Comparison of ENCODE assay signal across 29 cellular contexts in the genomic region with DNA sequence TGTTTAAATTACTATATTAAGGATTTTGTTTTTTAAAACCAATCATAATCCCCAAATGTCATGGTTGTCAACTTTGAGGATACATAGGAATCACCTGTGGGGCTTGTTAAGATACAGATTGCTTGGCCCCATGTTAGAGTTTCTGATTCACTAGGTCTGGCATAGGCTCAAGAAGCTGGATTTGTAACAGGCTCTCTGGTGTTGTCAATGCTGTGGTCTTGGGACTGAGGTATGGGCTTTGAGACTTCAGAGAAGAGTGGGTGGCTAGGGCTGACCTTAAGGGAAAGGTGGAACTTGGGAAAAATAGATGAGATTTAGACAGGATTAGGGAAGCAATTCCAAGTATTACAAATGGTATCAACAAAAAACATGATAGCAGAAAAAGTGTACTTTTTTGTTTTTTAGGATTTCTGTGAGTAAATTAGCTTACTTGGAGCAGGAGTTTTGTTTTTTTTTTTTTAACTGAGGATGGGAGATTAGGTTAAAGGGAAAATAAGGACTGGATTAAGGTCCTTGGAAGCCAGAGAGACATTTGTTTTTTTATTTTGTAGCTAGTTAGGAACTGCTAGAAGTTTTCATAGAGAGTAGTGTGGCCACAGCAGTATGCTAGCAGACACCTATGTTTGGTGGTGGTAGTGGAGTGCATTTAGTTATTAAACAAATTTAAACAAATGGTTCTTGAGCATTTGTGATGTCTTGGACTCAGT.
A peak's percentile ranks its signal among the peaks of the same experiment; 100 is the strongest.
DNase-seq lines count a peak whose midpoint lies in the region; ATAC-seq and TF ChIP-seq lines count a peak whose summit lies in the region.
"Had no signal": no experiment of that assay in that cellular context is flagged by ENCODE, and none has a peak within 500 bp of the region (broad histone marks: within the 10 kb centered on the region; RNA-seq: fewer than 3 reads in every experiment).

No MANE protein-coding gene starts in this region.

- H3K14ac ChIP-seq in IMR-90 (replicated peaks; ENCODE audit: low read depth, low read length), result no peak overlapping the region; the same call in 1 of the 2 replicates

- no peak overlapping the region for H4K8ac ChIP-seq in IMR-90 (ENCODE audit: low read depth in 2 of 2, low read length in 2 of 2)

- ATAC-seq in IMR-90 (ENCODE audit: low read depth), result no peak
- ATAC-seq: activated CD8-positive, alpha-beta memory T cell treated with anti-CD3 and anti-CD28 coated beads, Interleukin-2, amount 10 ng/mL, durations not matched to agents 7 days and 5 days; gastroesophageal sphincter; left lung; natural killer cell; sciatic nerve had no signal

- dilution Hi-C loops in IMR-90 (cut with HindIII; ENCODE audit: low sequenced_read_pairs, unreplicated experiment), result no loop called here

- in situ Hi-C loops in IMR-90 (cut with MboI; ENCODE audit: low sequenced_read_pairs), result no loop called here

- no peak for TF ChIP-seq POLR2A in IMR-90 (IDR thresholded peaks at IDR 0.05; ENCODE audit: low read depth, low read length)

- H2AFZ ChIP-seq in IMR-90 (replicated peaks; ENCODE audit: low read length, poor library complexity), result no peak overlapping the region

- no peak overlapping the region for H4K91ac ChIP-seq in IMR-90 (ENCODE audit: insufficient read depth, low read depth, low read length)

- H2BK15ac ChIP-seq in IMR-90 (ENCODE audit: low read depth, low read length), result no peak overlapping the region

- no peak overlapping the region for H2BK20ac ChIP-seq in IMR-90 (ENCODE audit: low read depth, low read length)

- TF ChIP-seq RAD21 in IMR-90 (IDR thresholded peaks at IDR 0.05; ENCODE audit: low read length), result no peak

- H3K4me1 ChIP-seq in IMR-90 (ENCODE audit: control insufficient read depth, insufficient read depth, low read length), result no peaks in the 10 kb centered on the region; the same call in 1 of the 2 replicates
- H3K4me1 ChIP-seq: gastroesophageal sphincter, left lung, tibial nerve had no signal

- no peaks in the 10 kb centered on the region for H3K9me3 ChIP-seq in IMR-90 (ENCODE audit: control insufficient read depth, insufficient read depth, low read length)
- H3K9me3 ChIP-seq: gastroesophageal sphincter, stomach had no signal

- H3K9ac ChIP-seq in IMR-90 (ENCODE audit: low read depth, low read length), result no peak overlapping the region

- H3K36me3 ChIP-seq in IMR-90 (ENCODE audit: control insufficient read depth, insufficient read depth, low read length), result no peaks in the 10 kb centered on the region
- H3K36me3 ChIP-seq: gastroesophageal sphincter, left lung, stomach, tibial nerve had no signal

- H3K9me3 Mint-ChIP-seq in mesothelial cell of epicardium (peaks cover 12% of the 10 kb centered on the region), type B pancreatic cell (no peaks in the 10 kb centered on the region)
- H3K9me3 Mint-ChIP-seq: activated CD4-positive, alpha-beta T cell treated with anti-CD3 and anti-CD28 coated beads, Interleukin-2, amount 10 ng/mL, durations not matched to agents 7 days and 5 days; HFFc6; natural killer cell had no signal

- no peak overlapping the region for H2AK9ac ChIP-seq in IMR-90 (replicated peaks; ENCODE audit: low read depth, low read length, poor library complexity)

- no peak overlapping the region for H3K56ac ChIP-seq in IMR-90 (ENCODE audit: extremely low read depth, insufficient read depth, low read length)

- peak; percentile 53 for DNase-seq in IMR-90
- DNase-seq in cerebellar cortex (ENCODE audit: low spot score), result peak; percentile 58
- no peak for DNase-seq in mesothelial cell of epicardium (ENCODE audit: low spot score in 2 of 2, unreplicated experiment in 2 of 2)
- DNase-seq in type B pancreatic cell (ENCODE audit: extremely low spot score, unreplicated experiment), result no peak
- no peak for DNase-seq in activated CD8-positive, alpha-beta memory T cell treated with anti-CD3 and anti-CD28 coated beads, Interleukin-2, amount 50 U/mL, for 48 hours
- DNase-seq in activated T-cell treated with anti-CD3 and anti-CD28 coated beads, Interleukin-2, amount 50 U/mL, for 48 hours, result no peak
- no peak for DNase-seq in NCI-H2081 (lab: John Stamatoyannopoulos, UW)
- DNase-seq: activated CD4-positive, alpha-beta T cell treated with anti-CD3 and anti-CD28 coated beads, Interleukin-2, amount 10 ng/mL, durations not matched to agents 7 days and 5 days; activated CD8-positive, alpha-beta memory T cell treated with anti-CD3 and anti-CD28 coated beads, Interleukin-2, amount 10 ng/mL, durations not matched to agents 7 days and 5 days; effector CD4-positive, alpha-beta T cell; EL; erythroblast; HFFc6; hippocampal formation; immature natural killer cell; left lung; natural killer cell; NCI-H1694; NCI-H526 treated with DMSO at 0.1 percent for 48 hours; stimulated activated CD4-positive, alpha-beta T cell treated with anti-CD3 and anti-CD28 coated beads, Interleukin-15, amount 100 ng/mL, for 24 hours; stomach; T-helper 2 cell had no signal

- H3K4me2 ChIP-seq in IMR-90 (ENCODE audit: low read depth, low read length), result no peak overlapping the region

- H3K4me3 Mint-ChIP-seq in mesothelial cell of epicardium (no peak overlapping the region), type B pancreatic cell (no peak overlapping the region)
- H3K4me3 Mint-ChIP-seq: activated CD4-positive, alpha-beta T cell treated with anti-CD3 and anti-CD28 coated beads, Interleukin-2, amount 10 ng/mL, durations not matched to agents 7 days and 5 days; activated CD8-positive, alpha-beta memory T cell treated with anti-CD3 and anti-CD28 coated beads, Interleukin-2, amount 10 ng/mL, durations not matched to agents 7 days and 5 days; activated naive CD8-positive, alpha-beta T cell; activated T-helper 1 cell treated with anti-CD3 and anti-CD28 coated beads, Interleukin-12 subunit alpha, Interleukin-12 subunit beta, Interleukin-2, Interleukin-4 antibody, amounts not matched to agents 30 ng/mL and 10 ng/mL and 1 ng/mL, durations not matched to agents 14 hours and 24 hours and 36 hours; HFFc6; immature natural killer cell; natural killer cell had no signal

- intact Hi-C loops in IMR-90 (cut with micrococcal nuclease), result no loop called here

- POLR2A ChIA-PET in IMR-90 (lab: Charles Lee; ENCODE audit: unreplicated experiment), result no interaction called here

- peak overlapping the region; percentile 76 for H3K27ac Mint-ChIP-seq in mesothelial cell of epicardium
- H3K27ac Mint-ChIP-seq in type B pancreatic cell, result peak overlapping the region; percentile 18
- H3K27ac Mint-ChIP-seq: activated CD4-positive, alpha-beta T cell treated with anti-CD3 and anti-CD28 coated beads, Interleukin-2, amount 10 ng/mL, durations not matched to agents 7 days and 5 days; activated CD8-positive, alpha-beta memory T cell treated with anti-CD3 and anti-CD28 coated beads, Interleukin-2, amount 10 ng/mL, durations not matched to agents 7 days and 5 days; activated naive CD8-positive, alpha-beta T cell; activated T-helper 1 cell treated with anti-CD3 and anti-CD28 coated beads, Interleukin-12 subunit alpha, Interleukin-12 subunit beta, Interleukin-2, Interleukin-4 antibody, amounts not matched to agents 30 ng/mL and 10 ng/mL and 1 ng/mL, durations not matched to agents 14 hours and 24 hours and 36 hours; HFFc6; immature natural killer cell; natural killer cell had no signal

- H4K20me1 ChIP-seq in IMR-90 (ENCODE audit: insufficient read depth, low read length), result no peaks in the 10 kb centered on the region

- no peak overlapping the region for H2BK5ac ChIP-seq in IMR-90 (ENCODE audit: low read depth, low read length, poor library complexity, severe bottlenecking)

- no peak for TF ChIP-seq CTCF in IMR-90 (conservative IDR thresholded peaks at IDR 0.05; ENCODE audit: low read depth, low read length)
- TF ChIP-seq CTCF in mesothelial cell of epicardium (IDR thresholded peaks at IDR 0.05; ENCODE audit: unreplicated experiment), result no peak
- no peak for TF ChIP-seq CTCF in type B pancreatic cell (conservative IDR thresholded peaks at IDR 0.05)

- H3K23ac ChIP-seq in IMR-90 (ENCODE audit: low read depth, low read length), result no peak overlapping the region

- H2AK5ac ChIP-seq in IMR-90 (ENCODE audit: low read depth, low read length), result no peak overlapping the region

- no peaks in the 10 kb centered on the region for H3K27me3 Mint-ChIP-seq in mesothelial cell of epicardium (ENCODE audit: low read depth)
- no peaks in the 10 kb centered on the region for H3K27me3 Mint-ChIP-seq in type B pancreatic cell
- H3K27me3 Mint-ChIP-seq: activated CD4-positive, alpha-beta T cell treated with anti-CD3 and anti-CD28 coated beads, Interleukin-2, amount 10 ng/mL, durations not matched to agents 7 days and 5 days; activated CD8-positive, alpha-beta memory T cell treated with anti-CD3 and anti-CD28 coated beads, Interleukin-2, amount 10 ng/mL, durations not matched to agents 7 days and 5 days; activated naive CD8-positive, alpha-beta T cell; brain had no signal

- no peak overlapping the region for H2BK120ac ChIP-seq in IMR-90 (ENCODE audit: low read depth, low read length)

- CTCF ChIA-PET in IMR-90 (lab: Yijun Ruan, JAX), result interaction anchor here (0.6 to 1.1 kb wide), 2 partner anchors 60 to 776 kb away, joined by 3 read pairs; no protein-coding TSS in a partner anchor

- no peak overlapping the region for H3K27ac ChIP-seq in IMR-90 (ENCODE audit: insufficient read depth, low read length)
- H3K27ac ChIP-seq: gastroesophageal sphincter, left lung, stomach, tibial nerve, VCaP had no signal

- peaks cover 22% of the 10 kb centered on the region for H3K4me1 Mint-ChIP-seq in mesothelial cell of epicardium
- H3K4me1 Mint-ChIP-seq in type B pancreatic cell (ENCODE audit: unreplicated experiment), result peaks cover 18% of the 10 kb centered on the region
- H3K4me1 Mint-ChIP-seq: activated CD4-positive, alpha-beta T cell treated with anti-CD3 and anti-CD28 coated beads, Interleukin-2, amount 10 ng/mL, durations not matched to agents 7 days and 5 days; activated CD8-positive, alpha-beta memory T cell treated with anti-CD3 and anti-CD28 coated beads, Interleukin-2, amount 10 ng/mL, durations not matched to agents 7 days and 5 days; immature natural killer cell; natural killer cell had no signal

- BruUV-seq in IMR-90 (replicated peaks; lab: Mats Ljungman, UMichigan), result no TSS peak

- H3K9me1 ChIP-seq in IMR-90 (ENCODE audit: insufficient read depth, low read length), result no peaks in the 10 kb centered on the region

- H3K18ac ChIP-seq in IMR-90 (ENCODE audit: low read depth, low read length), result no peak overlapping the region

- no peaks in the 10 kb centered on the region for H3K79me1 ChIP-seq in IMR-90 (ENCODE audit: low read depth in 1 of 2, low read length in 2 of 2)

- H3K4me3 ChIP-seq in IMR-90 (ENCODE audit: insufficient read depth, low read depth, low read length), result no peak overlapping the region
- H3K4me3 ChIP-seq: gastroesophageal sphincter, left lung, stomach, tibial nerve had no signal

- H3K36me3 Mint-ChIP-seq in mesothelial cell of epicardium, result peaks cover 2% of the 10 kb centered on the region
- no peaks in the 10 kb centered on the region for H3K36me3 Mint-ChIP-seq in type B pancreatic cell
- H3K36me3 Mint-ChIP-seq: natural killer cell had no signal

- H3K27me3 ChIP-seq in IMR-90 (ENCODE audit: control insufficient read depth, insufficient read depth, low read length), result no peaks in the 10 kb centered on the region
- H3K27me3 ChIP-seq: gastroesophageal sphincter, left lung, stomach, tibial nerve had no signal

- H4K5ac ChIP-seq in IMR-90 (ENCODE audit: low read depth, low read length), result no peak overlapping the region

- H3K4ac ChIP-seq in IMR-90 (ENCODE audit: low read depth, low read length), result no peak overlapping the region

TF ChIP-seq in IMR-90, 13 proteins besides CTCF, POLR2A, EP300 and RAD21 (continues in another document):
- TF ChIP-seq CEBPB (IDR thresholded peaks at IDR 0.05; ENCODE audit: low read depth, low read length), result no peak

Comparison
In these comparisons a context has a peak if more than half of its experiments do, and no peak if none do; other contexts are left out.
1. DNase-seq: peak in IMR-90 (single experiment) and cerebellar cortex (single experiment); none in mesothelial cell of epicardium (0 of 2), type B pancreatic cell (single experiment), activated CD8-positive, alpha-beta memory T cell treated with anti-CD3 and anti-CD28 coated beads, Interleukin-2, amount 50 U/mL, for 48 hours (single experiment), activated T-cell treated with anti-CD3 and anti-CD28 coated beads, Interleukin-2, amount 50 U/mL, for 48 hours (0 of 2) and NCI-H2081 (0 of 2).